ENCODE assay signal across 14 cellular contexts in genomic region chr1:101290119-101290921, GRCh38. TPM values are rescaled to one million over a fixed set of nuclear protein-coding genes. Genes with fewer than 3 reads are reported as not detected.
DNase-seq lines count a peak whose midpoint lies in the region; ATAC-seq and TF ChIP-seq lines count a peak whose summit lies in the region.
"Had no signal": no experiment of that assay in that cellular context is flagged by ENCODE, and none has a peak within 500 bp of the region (broad histone marks: within the 10 kb centered on the region; RNA-seq: fewer than 3 reads in every experiment).

No MANE protein-coding gene starts in this region.

- no peaks in the 10 kb centered on the region for H3K27me3 Mint-ChIP-seq in activated T-cell treated with anti-CD3 and anti-CD28 coated beads, Interleukin-2, amount 50 U/mL, for 72 hours (ENCODE audit: low read depth)

- H3K27ac Mint-ChIP-seq in activated T-cell treated with anti-CD3 and anti-CD28 coated beads, Interleukin-2, amount 50 U/mL, for 72 hours, result peak overlapping the region; percentile 92

- H2AFZ ChIP-seq in trophoblast cell (ENCODE audit: insufficient read depth, low read length, poor library complexity), result no peak overlapping the region

- peak; percentile 2 to 6 for ATAC-seq in activated T-cell treated with anti-CD3 and anti-CD28 coated beads, Interleukin-2, amount 50 U/mL, for 72 hours (replicated peaks in 1 of 2)
- ATAC-seq in GM21528 (IDR thresholded peaks at IDR 0.05; ENCODE audit: low FRiP score, unreplicated experiment), result no peak

- H2BK12ac ChIP-seq in trophoblast cell (ENCODE audit: low read length), result no peak overlapping the region

- no peak overlapping the region for H3K4ac ChIP-seq in trophoblast cell (ENCODE audit: low read depth, low read length)

- peaks cover 4 to 8% of the 10 kb centered on the region in 2 experiments for H3K4me1 ChIP-seq in trophoblast cell (ENCODE audit: control insufficient read depth in 1 of 2, insufficient read depth in 2 of 2, low read length in 2 of 2)

- H3K4me2 ChIP-seq in trophoblast cell (ENCODE audit: low read length), result no peak overlapping the region

- DNase-seq in activated T-cell treated with anti-CD3 and anti-CD28 coated beads, Interleukin-2, amount 50 U/mL, for 72 hours, result no peak
- DNase-seq in activated T-cell treated with anti-CD3 and anti-CD28 coated beads, Interleukin-2, amount 50 U/mL, for 48 hours, result no peak
- peak; percentile 25 for DNase-seq in NCI-H2227 (lab: John Stamatoyannopoulos, UW; ENCODE audit: unreplicated experiment)
- DNase-seq in astrocyte of the spinal cord (ENCODE audit: low read depth, low spot score), result peak; percentile 7
- DNase-seq in trophoblast cell, result peak; percentile 64 to 85
- no peak for DNase-seq in HT-29 (ENCODE audit: low spot score)
- DNase-seq in NCI-H187 treated with DMSO at 0.1 percent for 48 hours (lab: John Stamatoyannopoulos, UW), result no peak
- DNase-seq: BE2C; cortex of kidney; NCI-H526; stimulated activated CD4-positive, alpha-beta T cell treated with anti-CD3 and anti-CD28 coated beads, Interleukin-2, amount 100 ng/mL, for 24 hours; stomach; WERI-Rb-1 had no signal

- H3K79me1 ChIP-seq in trophoblast cell (ENCODE audit: low read length), result no peaks in the 10 kb centered on the region

- no CpG with 5 or more reads among the region's 6 CpGs for WGBS in trophoblast cell (ENCODE audit: extremely low coverage, insufficient coverage, insufficient read length)

- H3K4me3 ChIP-seq in astrocyte of the spinal cord (ENCODE audit: low read depth, low read length) (no peak overlapping the region), trophoblast cell (ENCODE audit: low read depth, low read length) (no peak overlapping the region)
- H3K4me3 ChIP-seq: stomach had no signal

- H4K12ac ChIP-seq in trophoblast cell (ENCODE audit: low read depth, low read length), result no peak overlapping the region

- H3K36me3 ChIP-seq in trophoblast cell (ENCODE audit: control insufficient read depth in 1 of 2, insufficient read depth in 2 of 2, low read length in 2 of 2), result no peaks in the 10 kb centered on the region
- H3K36me3 ChIP-seq: BE2C, stomach, WERI-Rb-1 had no signal

- no peak overlapping the region for H2BK120ac ChIP-seq in trophoblast cell (ENCODE audit: insufficient read depth, low read length, poor library complexity)

- no peak overlapping the region for H2BK5ac ChIP-seq in trophoblast cell (ENCODE audit: low read depth, low read length, poor library complexity)

- no peaks in the 10 kb centered on the region for H3K9me3 Mint-ChIP-seq in activated T-cell treated with anti-CD3 and anti-CD28 coated beads, Interleukin-2, amount 50 U/mL, for 72 hours

- peak overlapping the region; percentile 78 for H3K4me3 Mint-ChIP-seq in activated T-cell treated with anti-CD3 and anti-CD28 coated beads, Interleukin-2, amount 50 U/mL, for 72 hours

- peaks cover 92% of the 10 kb centered on the region for H3K4me1 Mint-ChIP-seq in activated T-cell treated with anti-CD3 and anti-CD28 coated beads, Interleukin-2, amount 50 U/mL, for 72 hours (ENCODE audit: low read depth)

- H3K18ac ChIP-seq in trophoblast cell (ENCODE audit: low read length), result no peak overlapping the region

- H3K27ac ChIP-seq in trophoblast cell (ENCODE audit: low read depth, low read length), result no peak overlapping the region
- H3K27ac ChIP-seq: stomach, WERI-Rb-1 had no signal

- no peak overlapping the region for H3K14ac ChIP-seq in trophoblast cell (ENCODE audit: low read length)

- no peaks in the 10 kb centered on the region for H3K36me3 Mint-ChIP-seq in activated T-cell treated with anti-CD3 and anti-CD28 coated beads, Interleukin-2, amount 50 U/mL, for 72 hours (ENCODE audit: insufficient read depth in 2 of 2)

- H2AK5ac ChIP-seq in trophoblast cell (ENCODE audit: low read length), result no peak overlapping the region

- H3K27me3 ChIP-seq in trophoblast cell (ENCODE audit: insufficient read depth, low read length), result no peaks in the 10 kb centered on the region
- H3K27me3 ChIP-seq: BE2C had no signal

- no peak for TF ChIP-seq CTCF in astrocyte of the spinal cord (IDR thresholded peaks at IDR 0.05; ENCODE audit: low read depth, low read length)

- no peak overlapping the region for H3K23ac ChIP-seq in trophoblast cell (ENCODE audit: low read length)

- no peak overlapping the region for H3K9ac ChIP-seq in trophoblast cell (ENCODE audit: low read length)

- H4K8ac ChIP-seq in trophoblast cell (ENCODE audit: low read depth, low read length), result no peak overlapping the region

- in situ Hi-C loops in astrocyte of the spinal cord (cut with HindIII; ENCODE audit: low sequenced_read_pairs), result no loop called here

- H3K9me3 ChIP-seq in trophoblast cell (ENCODE audit: insufficient read depth, low read depth, low read length), result no peaks in the 10 kb centered on the region
- H3K9me3 ChIP-seq: BE2C, stomach had no signal

- no peaks in the 10 kb centered on the region for H3K79me2 ChIP-seq in trophoblast cell (ENCODE audit: control insufficient read depth, insufficient read depth, low read length, poor library complexity)

- no peak overlapping the region for H4K91ac ChIP-seq in trophoblast cell (ENCODE audit: low read depth, low read length)

RNA-seq across cellular contexts. Expression of gene S1PR1, which starts 53.5 kb away (rescaled TPM):
- total RNA-seq in activated T-cell treated with anti-CD3 and anti-CD28 coated beads, Interleukin-2, amount 50 U/mL, for 72 hours, result 100 to 1,000 TPM; 135 to 157 TPM
- 4.1 and 5.7 TPM in 2 replicates for polyA plus RNA-seq in trophoblast cell (2013)
- not detected in 2 replicates for total RNA-seq in HT-29 (2014; rRNA removed; shearing (Covaris generic))

Comparison
In these comparisons a context has a peak if more than half of its experiments do, and no peak if none do; other contexts are left out.
1. DNase-seq: peak in NCI-H2227 (single experiment), astrocyte of the spinal cord (single experiment) and trophoblast cell (2 of 2); none in activated T-cell treated with anti-CD3 and anti-CD28 coated beads, Interleukin-2, amount 50 U/mL, for 72 hours (0 of 2), activated T-cell treated with anti-CD3 and anti-CD28 coated beads, Interleukin-2, amount 50 U/mL, for 48 hours (0 of 2), HT-29 (single experiment) and NCI-H187 treated with DMSO at 0.1 percent for 48 hours (single experiment).
2. RNA of gene S1PR1, which starts 53.5 kb away (total RNA-seq): 135 to 157 TPM in activated T-cell treated with anti-CD3 and anti-CD28 coated beads, Interleukin-2, amount 50 U/mL, for 72 hours; not detected in HT-29; every median in the first group is over 100 times any median in the second.